In genomic region chr3:108305484-108306172, GRCh38 we compare ENCODE assay signal across 15 cellular contexts. TPM values are rescaled to one million over a fixed set of nuclear protein-coding genes. Genes with fewer than 3 reads are reported as not detected.
DNase-seq lines count a peak whose midpoint lies in the region; ATAC-seq and TF ChIP-seq lines count a peak whose summit lies in the region.
"Had no signal": no experiment of that assay in that cellular context is flagged by ENCODE, and none has a peak within 500 bp of the region (broad histone marks: within the 10 kb centered on the region; RNA-seq: fewer than 3 reads in every experiment).

No MANE protein-coding gene starts in this region.

- no peaks in the 10 kb centered on the region for H3K9me2 ChIP-seq in GM23248 (ENCODE audit: insufficient read depth)

- H3K9me3 ChIP-seq in GM23248 (ENCODE audit: low read depth) = no peaks in the 10 kb centered on the region
- H3K9me3 ChIP-seq in RWPE2 (ENCODE audit: severe bottlenecking) = no peaks in the 10 kb centered on the region

- intact Hi-C loops in left colon (cut with DNase I, micrococcal nuclease) (no loop called here), sciatic nerve (cut with DNase I) (no loop called here)

- DNase-seq in GM23248 (peak; percentile 16), RWPE2 (ENCODE audit: low spot score) (no peak), left colon (peak; percentile 53 to 76), hepatic stellate cell (ENCODE audit: low spot score) (no peak), sciatic nerve (ENCODE audit: low spot score) (no peak), germinal center (ENCODE audit: low spot score) (no peak)
- DNase-seq: activated T-cell treated with anti-CD3 and anti-CD28 coated beads, Interleukin-2, amount 50 U/mL, for 4 hours; CD4-positive, CD25-positive, alpha-beta regulatory T cell; central memory CD4-positive, alpha-beta T cell; HFFc6; islet precursor cell; NCI-H1105; stimulated activated CD4-positive, alpha-beta T cell treated with anti-CD3 and anti-CD28 coated beads, Interleukin-1b, Interleukin-23, amount 100 ng/mL, for 48 hours had no signal

- no peak overlapping the region for H2AFZ ChIP-seq in GM23248

- 0 out of 2 replicates have a peak, but pooled peaks have one; percentile 17 for TF ChIP-seq CTCF in 22Rv1 (IDR thresholded peaks at IDR 0.05)
- TF ChIP-seq CTCF in RWPE2 (IDR thresholded peaks at IDR 0.05; ENCODE audit: poor library complexity, severe bottlenecking) = no peak

- H4K20me1 ChIP-seq in GM23248 (ENCODE audit: insufficient read depth) = no peaks in the 10 kb centered on the region

- H3F3A ChIP-seq in GM23248 (ENCODE audit: insufficient read depth) = no peaks in the 10 kb centered on the region

- in situ Hi-C loops in GM23248 (cut with MboI) = no loop called here

- no peaks in the 10 kb centered on the region for H3K36me3 ChIP-seq in GM23248 (ENCODE audit: low read depth)
- H3K36me3 ChIP-seq in RWPE2 (ENCODE audit: low read depth) = no peaks in the 10 kb centered on the region

- no peak overlapping the region for H3K4me2 ChIP-seq in GM23248 (ENCODE audit: unreplicated experiment)

- H3K4me3 ChIP-seq in GM23248 (no peak overlapping the region), RWPE2 (ENCODE audit: severe bottlenecking) (no peak overlapping the region)

- H3K27me3 ChIP-seq in GM23248 (replicated peaks; ENCODE audit: insufficient read depth) = no peaks in the 10 kb centered on the region
- no peaks in the 10 kb centered on the region for H3K27me3 ChIP-seq in RWPE2 (ENCODE audit: insufficient read depth, poor library complexity, severe bottlenecking)

- H3K79me2 ChIP-seq in GM23248 (ENCODE audit: insufficient read depth) = no peaks in the 10 kb centered on the region

- H3K27ac ChIP-seq in 22Rv1 (no peak overlapping the region), GM23248 (no peak overlapping the region), RWPE2 (ENCODE audit: poor library complexity, severe bottlenecking) (no peak overlapping the region)

- H3K4me1 ChIP-seq in GM23248 (ENCODE audit: insufficient read depth) (no peaks in the 10 kb centered on the region), RWPE2 (ENCODE audit: insufficient read depth, poor library complexity, severe bottlenecking) (no peaks in the 10 kb centered on the region)

- ATAC-seq in RWPE2 (ENCODE audit: low read depth) (peak; percentile 35; the same call in 1 of the 3 replicates), left colon (peak; percentile 96), HG02678 (IDR thresholded peaks at IDR 0.05; ENCODE audit: unreplicated experiment) (no peak), sciatic nerve (no peak)

- WGBS in GM23248 (ENCODE audit: low coverage in 1 of 2, low lambda C conversion rate in 2 of 2, missing lambda C conversion rate in 2 of 2), 2 experiments = 37 to 41% methylated on average over 1 of the region's 1 CpG

- no peak overlapping the region for H3K9ac ChIP-seq in GM23248

RNA-seq across cellular contexts. Expression of gene HHLA2, which starts 9.3 kb away (rescaled TPM):
- total RNA-seq in GM23248 (2014; rRNA removed; shearing (Covaris generic)) = not detected in 2 replicates
- not detected in 2 replicates for polyA plus RNA-seq in GM23248 (2016; fragmentation: Nextera tagmentation; extraction: Ambion mirVana)
- total RNA-seq in left colon (100 to 1,000 TPM; 148 to 183 TPM), sciatic nerve (0.31 TPM)
- total RNA-seq: HFFc6 had no signal
- polyA plus RNA-seq: CD4-positive, CD25-positive, alpha-beta regulatory T cell had no signal

Comparison
In these comparisons a context has a peak if more than half of its experiments do, and no peak if none do; other contexts are left out.
1. DNase-seq: peak in GM23248 (single experiment) and left colon (2 of 2); none in RWPE2 (single experiment), hepatic stellate cell (single experiment), sciatic nerve (single experiment) and germinal center (single experiment).
2. ATAC-seq: peak in RWPE2 (single experiment) and left colon (single experiment); none in HG02678 (single experiment) and sciatic nerve (single experiment).
3. RNA of gene HHLA2, which starts 9.3 kb away (total RNA-seq): 148 to 183 TPM in left colon; 0.31 TPM in sciatic nerve (single experiment) and not detected in GM23248; every median in the first group is over 100 times any median in the second.